In the genomic region with DNA sequence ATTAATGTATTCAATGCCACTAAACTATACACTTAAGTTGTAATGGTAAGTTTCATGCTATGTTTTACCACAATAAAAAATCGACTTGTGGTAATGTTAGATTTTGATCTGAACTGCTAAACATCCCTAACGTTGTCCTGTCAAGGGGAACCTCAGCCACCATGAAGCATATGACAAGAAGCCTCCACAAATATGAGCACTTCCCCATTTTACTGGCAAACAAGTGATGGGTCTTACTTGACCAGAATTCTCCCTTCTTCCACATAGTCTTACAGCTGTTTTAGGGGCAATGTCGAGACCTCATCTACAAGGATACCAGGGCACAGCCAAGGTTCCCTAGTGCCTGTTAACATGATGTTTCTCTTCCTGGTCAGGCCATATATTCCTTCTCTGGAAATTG, we compare ENCODE assay signal across 23 cellular contexts.
"Had no signal": no experiment of that assay in that cellular context is flagged by ENCODE, and none has a peak within 500 bp of the region (broad histone marks: within the 10 kb centered on the region; RNA-seq: fewer than 3 reads in every experiment).

No MANE protein-coding gene starts in this region.

- H3K9me3 Mint-ChIP-seq: activated naive CD4-positive, alpha-beta T cell treated with anti-CD3 and anti-CD28 coated beads, Interleukin-2, amount 50 U/mL, for 72 hours; activated naive CD8-positive, alpha-beta T cell treated with anti-CD3 and anti-CD28 coated beads, Interleukin-2, amount 50 U/mL, for 24 hours; T-cell had no signal

- DNase-seq: activated CD4-positive, alpha-beta T cell treated with anti-CD3 and anti-CD28 coated beads for 4 hours; activated CD4-positive, alpha-beta T cell treated with anti-CD3 and anti-CD28 coated beads, Interleukin-2, amount 50 U/mL, for 4 hours; activated CD8-positive, alpha-beta memory T cell treated with anti-CD3 and anti-CD28 coated beads, Interleukin-2, amount 50 U/mL, for 48 hours; activated CD8-positive, alpha-beta T cell treated with anti-CD3 and anti-CD28 coated beads, Interleukin-2, amount 10 ng/mL, durations not matched to agents 7 days and 5 days; activated naive CD8-positive, alpha-beta T cell treated with anti-CD3 and anti-CD28 coated beads, Interleukin-2, amount 50 U/mL, for 24 hours; activated T-cell treated with anti-CD3 and anti-CD28 coated beads, Interleukin-2, amount 50 U/mL, for 1 hour; amniotic stem cell; Karpas-422; NCI-H1105; NCI-H1436 treated with DMSO at 0.1 percent for 48 hours; NCI-H187; NCI-H2081 treated with DMSO at 0.1 percent for 48 hours; NCI-H2227 treated with DMSO at 0.1 percent for 48 hours; NCI-H510A; NCI-H526 treated with DMSO at 0.1 percent for 48 hours; NCI-H82; PC-3; SHP77 treated with DMSO at 0.1 percent for 48 hours; T-cell; T-helper 2 cell; T1000 had no signal

- H3K36me3 Mint-ChIP-seq: activated naive CD4-positive, alpha-beta T cell treated with anti-CD3 and anti-CD28 coated beads, Interleukin-2, amount 50 U/mL, for 72 hours; T-cell had no signal

- H3K4me3 Mint-ChIP-seq: activated CD8-positive, alpha-beta T cell treated with anti-CD3 and anti-CD28 coated beads, Interleukin-2, amount 10 ng/mL, durations not matched to agents 7 days and 5 days; activated naive CD8-positive, alpha-beta T cell treated with anti-CD3 and anti-CD28 coated beads, Interleukin-2, amount 50 U/mL, for 24 hours; T-cell had no signal

- ATAC-seq: activated CD4-positive, CD25-positive, alpha-beta regulatory T cell treated with anti-CD3 and anti-CD28 coated beads, Interleukin-2, amount 50 U/mL, for 24 hours; activated CD8-positive, alpha-beta T cell treated with anti-CD3 and anti-CD28 coated beads, Interleukin-2, amount 10 ng/mL, durations not matched to agents 7 days and 5 days; activated naive CD4-positive, alpha-beta T cell treated with anti-CD3 and anti-CD28 coated beads, Interleukin-2, amount 50 U/mL, for 72 hours; activated naive CD8-positive, alpha-beta T cell treated with anti-CD3 and anti-CD28 coated beads, Interleukin-2, amount 50 U/mL, for 24 hours; PC-3; T-cell had no signal

- H3K27ac Mint-ChIP-seq: activated CD8-positive, alpha-beta T cell treated with anti-CD3 and anti-CD28 coated beads, Interleukin-2, amount 10 ng/mL, durations not matched to agents 7 days and 5 days; activated naive CD4-positive, alpha-beta T cell treated with anti-CD3 and anti-CD28 coated beads, Interleukin-2, amount 50 U/mL, for 72 hours; activated naive CD8-positive, alpha-beta T cell treated with anti-CD3 and anti-CD28 coated beads, Interleukin-2, amount 50 U/mL, for 24 hours; T-cell had no signal

- H3K4me1 Mint-ChIP-seq: activated naive CD8-positive, alpha-beta T cell treated with anti-CD3 and anti-CD28 coated beads, Interleukin-2, amount 50 U/mL, for 24 hours; T-cell had no signal
